Comparison of ENCODE assay signal across 10 cellular contexts in genomic region chr9:72577212-72577753, GRCh38. TPM values are rescaled to one million over a fixed set of nuclear protein-coding genes. Genes with fewer than 3 reads are reported as not detected.
DNase-seq lines count a peak whose midpoint lies in the region; ATAC-seq, FAIRE-seq and TF ChIP-seq lines count a peak whose summit lies in the region.
"Had no signal": no experiment of that assay in that cellular context is flagged by ENCODE, and none has a peak within 500 bp of the region (broad histone marks: within the 10 kb centered on the region; RNA-seq: fewer than 3 reads in every experiment).

No MANE protein-coding gene starts in this region.

- no peaks in the 10 kb centered on the region for H4K20me1 ChIP-seq in K562 (replicated peaks; ENCODE audit: control insufficient read depth, insufficient read depth, low read length)

- H3K9ac ChIP-seq in K562 (ENCODE audit: insufficient read depth in 1 of 2, low read depth in 2 of 2, low read length in 2 of 2), result no peak overlapping the region; a peak in 1 of 4 replicates

- H2AFZ ChIP-seq in K562 (ENCODE audit: low read depth, low read length), result peak overlapping the region; percentile 72

- no peak overlapping the region for H3K27ac Mint-ChIP-seq in activated naive CD8-positive, alpha-beta T cell treated with anti-CD3 and anti-CD28 coated beads, Interleukin-2, amount 50 U/mL, for 24 hours
- H3K27ac Mint-ChIP-seq in activated CD8-positive, alpha-beta T cell treated with anti-CD3 and anti-CD28 coated beads, Interleukin-2, amount 10 ng/mL, durations not matched to agents 7 days and 5 days, result no peak overlapping the region

- H3K9me3 ChIP-seq in K562 (replicated peaks; ENCODE audit: control insufficient read depth, insufficient read depth, low read depth, low read length) (no peaks in the 10 kb centered on the region), tibial nerve (no peaks in the 10 kb centered on the region)

- peaks cover 9 to 43% of the 10 kb centered on the region in 2 experiments; a peak in 4 of 5 replicates for H3K4me1 ChIP-seq in K562 (replicated peaks in 1 of 2; ENCODE audit: control insufficient read depth in 2 of 2, insufficient read depth in 2 of 2, low read length in 2 of 2)
- peaks cover 0 to 65% (median 18%) of the 10 kb centered on the region in 4 donors for H3K4me1 ChIP-seq in tibial nerve

- CTCF ChIA-PET in K562 (lab: Yijun Ruan, JAX; ENCODE audit: low intra/inter-chr PET ratio), result no interaction called here
- CTCF ChIA-PET in activated CD8-positive, alpha-beta T cell treated with anti-CD3 and anti-CD28 coated beads, Interleukin-2, amount 10 ng/mL, durations not matched to agents 7 days and 5 days (lab: Charles Lee), result interaction anchor here (0.8 to 1.8 kb wide), 2 partner anchors 15 to 306 kb away, joined by 4 read pairs; no protein-coding TSS in a partner anchor

- H3K27me3 ChIP-seq in K562 (ENCODE audit: control insufficient read depth in 2 of 2, insufficient read depth in 2 of 2, low read length in 2 of 2) (no peaks in the 10 kb centered on the region), tibial nerve (no peaks in the 10 kb centered on the region)

- H3K27me3 Mint-ChIP-seq in activated naive CD8-positive, alpha-beta T cell treated with anti-CD3 and anti-CD28 coated beads, Interleukin-2, amount 50 U/mL, for 24 hours, result peaks cover 3% of the 10 kb centered on the region
- no peaks in the 10 kb centered on the region for H3K27me3 Mint-ChIP-seq in activated CD8-positive, alpha-beta T cell treated with anti-CD3 and anti-CD28 coated beads, Interleukin-2, amount 10 ng/mL, durations not matched to agents 7 days and 5 days (ENCODE audit: low read depth)

- BruUV-seq in K562 (replicated peaks; lab: Mats Ljungman, UMichigan), result no TSS peak

- FAIRE-seq in K562 (lab: Jason Lieb, UNC), result peak; percentile 15

- H3K9me1 ChIP-seq in K562 (ENCODE audit: control insufficient read depth, insufficient read depth, low read length), result no peaks in the 10 kb centered on the region

- POLR2A ChIA-PET in K562 (lab: Yijun Ruan, JAX), result interaction anchor here (1.0 to 1.4 kb wide), 2 partner anchors 24 to 213 kb away, joined by 3 to 4 read pairs; partner anchors contain the start of gene ZFAND5
- POLR2A ChIA-PET in activated CD8-positive, alpha-beta T cell treated with anti-CD3 and anti-CD28 coated beads, Interleukin-2, amount 10 ng/mL, durations not matched to agents 7 days and 5 days (lab: Charles Lee), result interaction anchor here (0.6 to 0.8 kb wide), 2 partner anchors 9 to 212 kb away, joined by 3 read pairs; no protein-coding TSS in a partner anchor

- ATAC-seq in K562, result no peak
- no peak for ATAC-seq in activated naive CD8-positive, alpha-beta T cell treated with anti-CD3 and anti-CD28 coated beads, Interleukin-2, amount 50 U/mL, for 24 hours
- no peak for ATAC-seq in activated CD8-positive, alpha-beta T cell treated with anti-CD3 and anti-CD28 coated beads, Interleukin-2, amount 10 ng/mL, durations not matched to agents 7 days and 5 days

- H3K4me2 ChIP-seq in K562 (ENCODE audit: insufficient read depth, low read length), result peak overlapping the region; percentile 37; the same call in 1 of the 2 replicates

- TF ChIP-seq EP300 in Ishikawa (IDR thresholded peaks at IDR 0.05; ENCODE audit: borderline replicate concordance) (peak; percentile 67; the same call in 1 of the 2 replicates), K562 (IDR thresholded peaks at IDR 0.05; ENCODE audit: low read length) (no peak), tibial nerve (IDR thresholded peaks at IDR 0.05) (peak in 1 of 2 donors; percentile 77)

- intact Hi-C loops in K562 (cut with micrococcal nuclease), result loop anchor here (5.0 kb wide), 1 partner anchor 35 kb away; no protein-coding TSS in a partner anchor

- TF ChIP-seq CTCF in K562 (IDR thresholded peaks at IDR 0.05 in 2 of 3, conservative IDR thresholded peaks at IDR 0.05 in 1 of 3; ENCODE audit: insufficient read depth in 2 of 3, low read depth in 1 of 3, low read length in 3 of 3) (no peak), tibial nerve (IDR thresholded peaks at IDR 0.05) (no peak)

- H3K79me2 ChIP-seq in K562 (ENCODE audit: control insufficient read depth, insufficient read depth, low read length), result no peaks in the 10 kb centered on the region

- no peaks in the 10 kb centered on the region for H3K9me3 Mint-ChIP-seq in activated naive CD8-positive, alpha-beta T cell treated with anti-CD3 and anti-CD28 coated beads, Interleukin-2, amount 50 U/mL, for 24 hours
- H3K9me3 Mint-ChIP-seq in activated CD8-positive, alpha-beta T cell treated with anti-CD3 and anti-CD28 coated beads, Interleukin-2, amount 10 ng/mL, durations not matched to agents 7 days and 5 days (ENCODE audit: insufficient read depth), result no peaks in the 10 kb centered on the region

- H3K4me3 ChIP-seq in K562 (no peak overlapping the region), tibial nerve (peak overlapping the region in 1 of 4 donors; percentile 24)

- no peaks in the 10 kb centered on the region for H3K36me3 ChIP-seq in K562 (ENCODE audit: control insufficient read depth, insufficient read depth, low read length)
- H3K36me3 ChIP-seq in tibial nerve, result no peaks in the 10 kb centered on the region

- in situ Hi-C loops in K562 (cut with MboI), result no loop called here

- H3K36me3 Mint-ChIP-seq in activated naive CD8-positive, alpha-beta T cell treated with anti-CD3 and anti-CD28 coated beads, Interleukin-2, amount 50 U/mL, for 24 hours (ENCODE audit: low read depth), result no peaks in the 10 kb centered on the region
- no peaks in the 10 kb centered on the region for H3K36me3 Mint-ChIP-seq in activated CD8-positive, alpha-beta T cell treated with anti-CD3 and anti-CD28 coated beads, Interleukin-2, amount 10 ng/mL, durations not matched to agents 7 days and 5 days (ENCODE audit: low read depth)

- H3K4me3 Mint-ChIP-seq in activated naive CD8-positive, alpha-beta T cell treated with anti-CD3 and anti-CD28 coated beads, Interleukin-2, amount 50 U/mL, for 24 hours, result no peak overlapping the region
- no peak overlapping the region for H3K4me3 Mint-ChIP-seq in activated CD8-positive, alpha-beta T cell treated with anti-CD3 and anti-CD28 coated beads, Interleukin-2, amount 10 ng/mL, durations not matched to agents 7 days and 5 days

- H3K27ac ChIP-seq in K562 (ENCODE audit: extremely low read depth, low read depth, low read length), result no peak overlapping the region; the same call in 2 of the 3 replicates
- peak overlapping the region; percentile 76 to 91 (median 82) for H3K27ac ChIP-seq in tibial nerve

- no peak for DNase-seq in K562 (ENCODE audit: extremely low read depth in 1 of 4, low spot score in 3 of 4)
- peak; percentile 17 for DNase-seq in iPS-NIHi11 (ENCODE audit: low spot score)
- DNase-seq in tibial nerve (ENCODE audit: low spot score in 2 of 2), result peak in 1 of 2 donors; percentile 43
- DNase-seq in midbrain (lab: John Stamatoyannopoulos, UW), result no peak
- DNase-seq in retina, result no peak
- DNase-seq in activated naive CD8-positive, alpha-beta T cell treated with anti-CD3 and anti-CD28 coated beads, Interleukin-2, amount 50 U/mL, for 24 hours, result no peak
- no peak for DNase-seq in activated CD8-positive, alpha-beta T cell treated with anti-CD3 and anti-CD28 coated beads, Interleukin-2, amount 10 ng/mL, durations not matched to agents 7 days and 5 days
- DNase-seq: NCI-H2081 treated with DMSO at 0.1 percent for 48 hours had no signal

- TF ChIP-seq POLR2A in K562 (conservative IDR thresholded peaks at IDR 0.05) (no peak), tibial nerve (IDR thresholded peaks at IDR 0.05) (no peak)

- TF ChIP-seq RAD21 in Ishikawa (IDR thresholded peaks at IDR 0.05; ENCODE audit: low read depth) (no peak), K562 (CRISPR knock-in tag; conservative IDR thresholded peaks at IDR 0.05 in 1 of 2, IDR thresholded peaks at IDR 0.05 in 1 of 2) (no peak)

- 27% methylated on average over 3 of the region's 4 CpGs for WGBS in K562 (ENCODE audit: insufficient coverage, low coverage, missing lambda C conversion rate)
- 7 to 13% methylated on average over 4 of the region's 4 CpGs for WGBS in tibial nerve, 2 donors

- H3K4me1 Mint-ChIP-seq in activated naive CD8-positive, alpha-beta T cell treated with anti-CD3 and anti-CD28 coated beads, Interleukin-2, amount 50 U/mL, for 24 hours, result peaks cover 21% of the 10 kb centered on the region
- no peaks in the 10 kb centered on the region for H3K4me1 Mint-ChIP-seq in activated CD8-positive, alpha-beta T cell treated with anti-CD3 and anti-CD28 coated beads, Interleukin-2, amount 10 ng/mL, durations not matched to agents 7 days and 5 days (ENCODE audit: low read depth)

TF ChIP-seq in Ishikawa, 13 proteins besides CTCF, POLR2A, EP300 and RAD21 (continues in another document):
- TF ChIP-seq YY1 (IDR thresholded peaks at IDR 0.05; ENCODE audit: low read depth), result no peak
- TF ChIP-seq TEAD4 (IDR thresholded peaks at IDR 0.05), result peak; percentile 39; the same call in 1 of the 2 replicates
- TF ChIP-seq CREB1 (IDR thresholded peaks at IDR 0.05; ENCODE audit: low read depth), result no peak

TF ChIP-seq in K562, 482 proteins besides CTCF, POLR2A, EP300 and RAD21 (continues in another document):
- TF ChIP-seq C11orf30 (IDR thresholded peaks at IDR 0.05; ENCODE audit: low read depth) (peak; percentile 71), ZNF316 (IDR thresholded peaks at IDR 0.05) (peak; percentile 77)

RNA-seq across cellular contexts. Expression of gene TMC1, which starts 55.9 kb away (rescaled TPM):
- total RNA-seq in K562 (2011; cell fraction: chromatin; rRNA removed; ENCODE audit: low replicate concordance), result not detected in 2 replicates
- total RNA-seq in K562 (2011; cell fraction: nucleolus; rRNA removed), result not detected in 2 replicates
- not detected in 2 replicates for total RNA-seq in K562 (2011; cell fraction: nucleoplasm; rRNA removed)
- total RNA-seq in K562 (2014; rRNA removed), result not detected in 2 replicates
- total RNA-seq in K562 (2014; rRNA removed; fragmentation: Illumina TruSeq; extraction: Trizol), result 0.19 TPM in 1 of 2 replicates, not detected in the other
- not detected in 2 replicates for total RNA-seq in K562 (2015; rRNA removed; fragmentation: Illumina TruSeq; extraction: Trizol)
- not detected in 2 replicates for total RNA-seq in K562 (2021)
- 1.0 TPM in 1 of 2 replicates, not detected in the other for polyA plus RNA-seq in K562 (2011; rRNA removed)
- 0.31 TPM in 1 of 2 replicates, not detected in the other for polyA plus RNA-seq in K562 (2011; cell fraction: cytosol; rRNA removed)
- 1.4 TPM in 1 of 2 replicates, not detected in the other for polyA plus RNA-seq in K562 (2011; cell fraction: nucleus; rRNA removed)
- polyA plus RNA-seq in K562 (2012), result not detected in 2 replicates
- not detected in 2 replicates for polyA plus RNA-seq in K562 (2014; fragmentation: Illumina TruSeq; extraction: Trizol)
- under 1 TPM; 0.10 to 0.15 TPM for polyA plus RNA-seq in K562 (2014; fragmentation: Nextera tagmentation; extraction: Ambion mirVana)
- not detected in 2 replicates for polyA plus RNA-seq in K562 (2014; rRNA removed)
- polyA minus RNA-seq in K562 (2011; rRNA and poly(A)+ RNA removed), result 1.3 TPM in 1 of 2 replicates, not detected in the other
- not detected in 2 replicates for polyA minus RNA-seq in K562 (2011; cell fraction: cytosol; rRNA and poly(A)+ RNA removed)
- 3.1 TPM in 1 of 2 replicates, not detected in the other for polyA minus RNA-seq in K562 (2011; cell fraction: nucleus; rRNA and poly(A)+ RNA removed)
- 1 to 10 TPM in 1 of 4 donors, under 1 TPM in 2, not detected in 1; 0.30 to 2.3 (median 0.44) TPM for total RNA-seq in tibial nerve
- total RNA-seq in activated CD8-positive, alpha-beta T cell treated with anti-CD3 and anti-CD28 coated beads, Interleukin-2, amount 10 ng/mL, durations not matched to agents 7 days and 5 days, result not detected
- polyA plus RNA-seq: neural cell had no signal
